Comparison of ENCODE assay signal across 25 cellular contexts in genomic region chr15:99412082-99412481, GRCh38.
DNase-seq lines count a peak whose midpoint lies in the region; ATAC-seq and TF ChIP-seq lines count a peak whose summit lies in the region.
"Had no signal": no experiment of that assay in that cellular context is flagged by ENCODE, and none has a peak within 500 bp of the region (broad histone marks: within the 10 kb centered on the region; RNA-seq: fewer than 3 reads in every experiment).

No MANE protein-coding gene starts in this region.

- H3K27ac ChIP-seq in breast epithelium (no peak overlapping the region), HEK293 (ENCODE audit: extremely low read depth, low read depth, low read length) (no peak overlapping the region)
- no peak overlapping the region for H3K27ac ChIP-seq in CD8-positive, alpha-beta T cell (ENCODE audit: low read depth, low read length)
- H3K27ac ChIP-seq: PC-9, SJSA1 had no signal

- no peak overlapping the region for H3K4me3 Mint-ChIP-seq in MCF 10A (ENCODE audit: unreplicated experiment)
- H3K4me3 Mint-ChIP-seq in memory B cell, result no peak overlapping the region
- no peak overlapping the region for H3K4me3 Mint-ChIP-seq in CD8-positive, alpha-beta T cell
- no peak overlapping the region for H3K4me3 Mint-ChIP-seq in activated T-helper 2 cell treated with anti-CD3 and anti-CD28 coated beads, Interferon-gamma antibody, Interleukin-2, Interleukin-4, amounts not matched to agents 10 μg/mL and 5 μg/mL and 100 μg/mL, durations not matched to agents 14 hours and 24 hours and 36 hours (ENCODE audit: low read depth)
- H3K4me3 Mint-ChIP-seq: CD4-positive, alpha-beta T cell had no signal

- no peak for ATAC-seq in memory B cell (ENCODE audit: low read depth)
- no peak for ATAC-seq in CD8-positive, alpha-beta T cell
- ATAC-seq in GM18502 (IDR thresholded peaks at IDR 0.05; ENCODE audit: poor library complexity, unreplicated experiment), result no peak
- ATAC-seq: GM12878, K562 had no signal

- H3K4me3 ChIP-seq in breast epithelium (no peak overlapping the region), HEK293 (ENCODE audit: low read depth, low read length) (no peak overlapping the region)
- H3K4me3 ChIP-seq in CD8-positive, alpha-beta T cell (ENCODE audit: low read depth, low read length), result no peak overlapping the region
- H3K4me3 ChIP-seq: GM12878, K562, PC-9, SJSA1 had no signal

- no peaks in the 10 kb centered on the region for H3K36me3 ChIP-seq in breast epithelium
- H3K36me3 ChIP-seq in HEK293 (ENCODE audit: control insufficient read depth in 2 of 2, insufficient read depth in 1 of 2, low read length in 2 of 2), result no peaks in the 10 kb centered on the region
- no peaks in the 10 kb centered on the region for H3K36me3 ChIP-seq in CD8-positive, alpha-beta T cell (ENCODE audit: insufficient read depth, low read length)
- H3K36me3 ChIP-seq: SJSA1 had no signal

- BruUV-seq in MCF 10A (replicated peaks; lab: Mats Ljungman, UMichigan), result no TSS peak

- POLR2A ChIA-PET in MCF 10A (lab: Yijun Ruan, JAX) (interaction anchor here (0.6 to 1.2 kb wide), 3 partner anchors 15 to 903 kb away, joined by 3 to 4 read pairs (median 4); no protein-coding TSS in a partner anchor), HEK293 (lab: Yijun Ruan, JAX) (interaction anchor here (0.5 to 0.6 kb wide), 2 partner anchors 296 to 335 kb away, joined by 3 to 6 read pairs; no protein-coding TSS in a partner anchor)
- POLR2A ChIA-PET in CD8-positive, alpha-beta T cell (lab: Charles Lee), result no interaction called here

- no peaks in the 10 kb centered on the region for H3K27me3 ChIP-seq in breast epithelium
- no peaks in the 10 kb centered on the region for H3K27me3 ChIP-seq in CD8-positive, alpha-beta T cell (ENCODE audit: insufficient read depth, low read length)
- H3K27me3 ChIP-seq: SJSA1 had no signal

- H3K4me1 ChIP-seq in breast epithelium (peaks cover 0 to 14% of the 10 kb centered on the region in 2 donors), HEK293 (ENCODE audit: control insufficient read depth, insufficient read depth, low read length) (peaks cover 7% of the 10 kb centered on the region)
- peaks cover 20% of the 10 kb centered on the region for H3K4me1 ChIP-seq in CD8-positive, alpha-beta T cell (ENCODE audit: insufficient read depth, low read length)
- H3K4me1 ChIP-seq: SJSA1 had no signal

- H3K36me3 Mint-ChIP-seq in MCF 10A (ENCODE audit: insufficient read depth, unreplicated experiment), result no peaks in the 10 kb centered on the region
- no peaks in the 10 kb centered on the region for H3K36me3 Mint-ChIP-seq in memory B cell
- no peaks in the 10 kb centered on the region for H3K36me3 Mint-ChIP-seq in CD8-positive, alpha-beta T cell
- H3K36me3 Mint-ChIP-seq in activated T-helper 2 cell treated with anti-CD3 and anti-CD28 coated beads, Interferon-gamma antibody, Interleukin-2, Interleukin-4, amounts not matched to agents 10 μg/mL and 5 μg/mL and 100 μg/mL, durations not matched to agents 14 hours and 24 hours and 36 hours (ENCODE audit: low read depth), result no peaks in the 10 kb centered on the region

- intact Hi-C loops in MCF 10A (cut with micrococcal nuclease), result no loop called here
- intact Hi-C loops in breast epithelium (cut with DNase I; ENCODE audit: low total_unique reads), result no loop called here
- intact Hi-C loops in CD8-positive, alpha-beta T cell (cut with DNase I, micrococcal nuclease), result no loop called here
- intact Hi-C loops in activated T-helper 2 cell treated with anti-CD3 and anti-CD28 coated beads, Interferon-gamma antibody, Interleukin-2, Interleukin-4, amounts not matched to agents 10 μg/mL and 5 μg/mL and 100 μg/mL, durations not matched to agents 14 hours and 24 hours and 36 hours (cut with micrococcal nuclease), result no loop called here

- H3K9me3 Mint-ChIP-seq in MCF 10A (ENCODE audit: unreplicated experiment) (no peaks in the 10 kb centered on the region), memory B cell (no peaks in the 10 kb centered on the region)
- H3K9me3 Mint-ChIP-seq in CD8-positive, alpha-beta T cell, result no peaks in the 10 kb centered on the region
- no peaks in the 10 kb centered on the region for H3K9me3 Mint-ChIP-seq in activated T-helper 2 cell treated with anti-CD3 and anti-CD28 coated beads, Interferon-gamma antibody, Interleukin-2, Interleukin-4, amounts not matched to agents 10 μg/mL and 5 μg/mL and 100 μg/mL, durations not matched to agents 14 hours and 24 hours and 36 hours
- H3K9me3 Mint-ChIP-seq: CD4-positive, alpha-beta T cell had no signal

- no peak for TF ChIP-seq POLR2A in breast epithelium (IDR thresholded peaks at IDR 0.05)

- peak overlapping the region; percentile 47 for H3K27ac Mint-ChIP-seq in MCF 10A (ENCODE audit: low read depth, unreplicated experiment)
- peak overlapping the region; percentile 14 for H3K27ac Mint-ChIP-seq in memory B cell
- no peak overlapping the region for H3K27ac Mint-ChIP-seq in CD8-positive, alpha-beta T cell
- H3K27ac Mint-ChIP-seq in activated T-helper 2 cell treated with anti-CD3 and anti-CD28 coated beads, Interferon-gamma antibody, Interleukin-2, Interleukin-4, amounts not matched to agents 10 μg/mL and 5 μg/mL and 100 μg/mL, durations not matched to agents 14 hours and 24 hours and 36 hours, result no peak overlapping the region
- H3K27ac Mint-ChIP-seq: CD4-positive, alpha-beta T cell had no signal

- no peak for DNase-seq in MCF 10A (ENCODE audit: unreplicated experiment)
- no peak for DNase-seq in breast epithelium (ENCODE audit: low spot score in 2 of 2)
- no peak for DNase-seq in memory B cell (ENCODE audit: low spot score in 2 of 2)
- no peak for DNase-seq in CD8-positive, alpha-beta T cell
- no peak for DNase-seq in activated T-helper 2 cell treated with anti-CD3 and anti-CD28 coated beads, Interferon-gamma antibody, Interleukin-2, Interleukin-4, amounts not matched to agents 10 μg/mL and 5 μg/mL and 100 μg/mL, durations not matched to agents 14 hours and 24 hours and 36 hours (ENCODE audit: low spot score)
- DNase-seq: 8988T; ACHN; CD4-positive, alpha-beta T cell; COR-L47; Kasumi-1; MV-4-11; NCI-H1105; NCI-H146; NCI-H1930; NCI-H2107; NCI-H446; NCI-H526; NCI-H82; PC-9; Right ventricle myocardium superior had no signal

- TF ChIP-seq CTCF in MCF 10A (IDR thresholded peaks at IDR 0.05; ENCODE audit: unreplicated experiment) (no peak), breast epithelium (IDR thresholded peaks at IDR 0.05) (no peak), HEK293 (tag by site-specific recombination; IDR thresholded peaks at IDR 0.05) (no peak)
- no peak for TF ChIP-seq CTCF in CD8-positive, alpha-beta T cell (IDR thresholded peaks at IDR 0.05)

- CTCF ChIA-PET in MCF 10A (lab: Yijun Ruan, JAX) (interaction anchor here (0.7 to 6.7 kb wide), 3 partner anchors 65 to 342 kb away, joined by 3 to 68 read pairs (median 4); no protein-coding TSS in a partner anchor), HEK293 (lab: Yijun Ruan, JAX) (interaction anchor here (0.6 kb wide), 1 partner anchor 343 kb away, joined by 3 read pairs; no protein-coding TSS in a partner anchor)
- CTCF ChIA-PET in CD8-positive, alpha-beta T cell (lab: Charles Lee), result interaction anchor here (0.6 to 3.7 kb wide), 2 partner anchors 31 to 295 kb away, joined by 3 to 10 read pairs; no protein-coding TSS in a partner anchor

- H3K27me3 Mint-ChIP-seq in MCF 10A (ENCODE audit: insufficient read depth, unreplicated experiment) (no peaks in the 10 kb centered on the region), memory B cell (no peaks in the 10 kb centered on the region)
- no peaks in the 10 kb centered on the region for H3K27me3 Mint-ChIP-seq in CD8-positive, alpha-beta T cell (ENCODE audit: low read depth)
- H3K27me3 Mint-ChIP-seq in activated T-helper 2 cell treated with anti-CD3 and anti-CD28 coated beads, Interferon-gamma antibody, Interleukin-2, Interleukin-4, amounts not matched to agents 10 μg/mL and 5 μg/mL and 100 μg/mL, durations not matched to agents 14 hours and 24 hours and 36 hours (ENCODE audit: low read depth), result no peaks in the 10 kb centered on the region
- H3K27me3 Mint-ChIP-seq: CD4-positive, alpha-beta T cell had no signal

- H3K9me3 ChIP-seq in breast epithelium, result no peaks in the 10 kb centered on the region
- no peaks in the 10 kb centered on the region for H3K9me3 ChIP-seq in HEK293 (ENCODE audit: control insufficient read depth, insufficient read depth, low read depth, low read length)
- no peaks in the 10 kb centered on the region for H3K9me3 ChIP-seq in CD8-positive, alpha-beta T cell (ENCODE audit: low read length)
- H3K9me3 ChIP-seq: SJSA1 had no signal

- H3K4me1 Mint-ChIP-seq in MCF 10A (ENCODE audit: insufficient read depth, unreplicated experiment), result peaks cover 12% of the 10 kb centered on the region
- H3K4me1 Mint-ChIP-seq in memory B cell, result no peaks in the 10 kb centered on the region
- peaks cover 24% of the 10 kb centered on the region for H3K4me1 Mint-ChIP-seq in CD8-positive, alpha-beta T cell (ENCODE audit: low read depth)
- peaks cover 4% of the 10 kb centered on the region for H3K4me1 Mint-ChIP-seq in activated T-helper 2 cell treated with anti-CD3 and anti-CD28 coated beads, Interferon-gamma antibody, Interleukin-2, Interleukin-4, amounts not matched to agents 10 μg/mL and 5 μg/mL and 100 μg/mL, durations not matched to agents 14 hours and 24 hours and 36 hours (ENCODE audit: low read depth)

TF ChIP-seq in HEK293, 187 proteins besides CTCF, POLR2A, EP300 and RAD21:
- TF ChIP-seq KLF1 (tag by site-specific recombination; IDR thresholded peaks at IDR 0.05) (peak; percentile 78), ZNF433 (tag by site-specific recombination; IDR thresholded peaks at IDR 0.05; ENCODE audit: low read depth) (no peak)
TF ChIP-seq in HEK293: peak in this region for 1.

Comparison
In these comparisons a context has a peak if more than half of its experiments do, and no peak if none do; other contexts are left out.
1. H3K27ac Mint-ChIP-seq: peak in MCF 10A (single experiment) and memory B cell (single experiment); none in CD8-positive, alpha-beta T cell (single experiment) and activated T-helper 2 cell treated with anti-CD3 and anti-CD28 coated beads, Interferon-gamma antibody, Interleukin-2, Interleukin-4, amounts not matched to agents 10 μg/mL and 5 μg/mL and 100 μg/mL, durations not matched to agents 14 hours and 24 hours and 36 hours (single experiment).